In the genomic region with DNA sequence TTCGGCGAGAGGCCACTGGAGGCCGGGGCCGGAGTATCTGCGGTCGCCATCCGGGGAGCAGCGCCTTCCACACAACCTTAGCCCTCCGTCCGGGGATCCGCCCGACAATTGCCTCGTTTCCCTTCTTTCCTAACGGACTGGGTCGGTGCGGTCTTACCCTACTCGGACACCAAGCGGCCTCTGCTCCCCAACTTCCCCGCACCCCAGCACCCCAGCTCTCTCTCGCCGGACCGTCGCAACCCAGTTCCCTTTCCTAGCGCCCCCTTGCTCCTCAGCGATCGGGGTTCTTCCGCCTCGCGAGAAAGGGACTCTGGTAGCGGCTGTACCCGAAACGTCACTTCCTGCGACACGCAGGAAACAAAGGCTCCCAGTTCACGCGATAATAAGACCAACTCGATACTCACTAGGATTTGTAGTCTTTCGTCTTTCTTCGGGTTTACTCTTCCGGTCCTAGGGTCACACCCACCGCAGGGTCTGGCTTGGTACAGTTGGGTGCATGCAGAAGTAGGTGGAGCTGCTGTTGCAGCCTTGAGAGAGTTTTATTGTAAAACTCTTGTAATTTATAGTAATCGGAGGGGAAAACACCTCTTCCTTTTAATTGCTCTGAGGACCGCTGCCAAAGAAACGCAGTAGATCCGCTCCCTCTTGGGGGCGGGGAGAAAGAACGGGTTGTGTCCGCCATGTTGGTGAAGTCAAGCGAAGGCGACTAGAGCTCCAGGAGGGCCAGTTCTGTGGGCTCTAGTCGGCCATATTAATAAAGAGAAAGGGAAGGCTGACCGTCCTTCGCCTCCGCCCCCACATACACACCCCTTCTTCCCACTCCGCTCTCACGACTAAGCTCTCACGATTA, we compare ENCODE assay signal across 1 cellular context.
TF ChIP-seq lines count a peak whose summit lies in the region.

A gene (plus strand): TSS at position 741 of the 850 bp plus-strand sequence. CDS start 209 bp downstream, outside the sequence.
A gene with protein sequence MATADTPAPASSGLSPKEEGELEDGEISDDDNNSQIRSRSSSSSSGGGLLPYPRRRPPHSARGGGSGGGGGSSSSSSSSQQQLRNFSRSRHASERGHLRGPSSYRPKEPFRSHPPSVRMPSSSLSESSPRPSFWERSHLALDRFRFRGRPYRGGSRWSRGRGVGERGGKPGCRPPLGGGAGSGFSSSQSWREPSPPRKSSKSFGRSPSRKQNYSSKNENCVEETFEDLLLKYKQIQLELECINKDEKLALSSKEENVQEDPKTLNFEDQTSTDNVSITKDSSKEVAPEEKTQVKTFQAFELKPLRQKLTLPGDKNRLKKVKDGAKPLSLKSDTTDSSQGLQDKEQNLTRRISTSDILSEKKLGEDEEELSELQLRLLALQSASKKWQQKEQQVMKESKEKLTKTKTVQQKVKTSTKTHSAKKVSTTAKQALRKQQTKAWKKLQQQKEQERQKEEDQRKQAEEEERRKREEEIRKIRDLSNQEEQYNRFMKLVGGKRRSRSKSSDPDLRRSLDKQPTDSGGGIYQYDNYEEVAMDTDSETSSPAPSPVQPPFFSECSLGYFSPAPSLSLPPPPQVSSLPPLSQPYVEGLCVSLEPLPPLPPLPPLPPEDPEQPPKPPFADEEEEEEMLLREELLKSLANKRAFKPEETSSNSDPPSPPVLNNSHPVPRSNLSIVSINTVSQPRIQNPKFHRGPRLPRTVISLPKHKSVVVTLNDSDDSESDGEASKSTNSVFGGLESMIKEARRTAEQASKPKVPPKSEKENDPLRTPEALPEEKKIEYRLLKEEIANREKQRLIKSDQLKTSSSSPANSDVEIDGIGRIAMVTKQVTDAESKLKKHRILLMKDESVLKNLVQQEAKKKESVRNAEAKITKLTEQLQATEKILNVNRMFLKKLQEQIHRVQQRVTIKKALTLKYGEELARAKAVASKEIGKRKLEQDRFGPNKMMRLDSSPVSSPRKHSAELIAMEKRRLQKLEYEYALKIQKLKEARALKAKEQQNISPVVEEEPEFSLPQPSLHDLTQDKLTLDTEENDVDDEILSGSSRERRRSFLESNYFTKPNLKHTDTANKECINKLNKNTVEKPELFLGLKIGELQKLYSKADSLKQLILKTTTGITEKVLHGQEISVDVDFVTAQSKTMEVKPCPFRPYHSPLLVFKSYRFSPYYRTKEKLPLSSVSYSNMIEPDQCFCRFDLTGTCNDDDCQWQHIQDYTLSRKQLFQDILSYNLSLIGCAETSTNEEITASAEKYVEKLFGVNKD (N-terminal part only) (minus strand): TSS at position 288 of the 850 bp plus-strand sequence. CDS start 238 bp downstream, at position 50.

TF ChIP-seq in K562, 482 proteins besides CTCF, POLR2A, EP300 and RAD21 (continued from another document and continues in another):
- TF ChIP-seq, protein P1, sequence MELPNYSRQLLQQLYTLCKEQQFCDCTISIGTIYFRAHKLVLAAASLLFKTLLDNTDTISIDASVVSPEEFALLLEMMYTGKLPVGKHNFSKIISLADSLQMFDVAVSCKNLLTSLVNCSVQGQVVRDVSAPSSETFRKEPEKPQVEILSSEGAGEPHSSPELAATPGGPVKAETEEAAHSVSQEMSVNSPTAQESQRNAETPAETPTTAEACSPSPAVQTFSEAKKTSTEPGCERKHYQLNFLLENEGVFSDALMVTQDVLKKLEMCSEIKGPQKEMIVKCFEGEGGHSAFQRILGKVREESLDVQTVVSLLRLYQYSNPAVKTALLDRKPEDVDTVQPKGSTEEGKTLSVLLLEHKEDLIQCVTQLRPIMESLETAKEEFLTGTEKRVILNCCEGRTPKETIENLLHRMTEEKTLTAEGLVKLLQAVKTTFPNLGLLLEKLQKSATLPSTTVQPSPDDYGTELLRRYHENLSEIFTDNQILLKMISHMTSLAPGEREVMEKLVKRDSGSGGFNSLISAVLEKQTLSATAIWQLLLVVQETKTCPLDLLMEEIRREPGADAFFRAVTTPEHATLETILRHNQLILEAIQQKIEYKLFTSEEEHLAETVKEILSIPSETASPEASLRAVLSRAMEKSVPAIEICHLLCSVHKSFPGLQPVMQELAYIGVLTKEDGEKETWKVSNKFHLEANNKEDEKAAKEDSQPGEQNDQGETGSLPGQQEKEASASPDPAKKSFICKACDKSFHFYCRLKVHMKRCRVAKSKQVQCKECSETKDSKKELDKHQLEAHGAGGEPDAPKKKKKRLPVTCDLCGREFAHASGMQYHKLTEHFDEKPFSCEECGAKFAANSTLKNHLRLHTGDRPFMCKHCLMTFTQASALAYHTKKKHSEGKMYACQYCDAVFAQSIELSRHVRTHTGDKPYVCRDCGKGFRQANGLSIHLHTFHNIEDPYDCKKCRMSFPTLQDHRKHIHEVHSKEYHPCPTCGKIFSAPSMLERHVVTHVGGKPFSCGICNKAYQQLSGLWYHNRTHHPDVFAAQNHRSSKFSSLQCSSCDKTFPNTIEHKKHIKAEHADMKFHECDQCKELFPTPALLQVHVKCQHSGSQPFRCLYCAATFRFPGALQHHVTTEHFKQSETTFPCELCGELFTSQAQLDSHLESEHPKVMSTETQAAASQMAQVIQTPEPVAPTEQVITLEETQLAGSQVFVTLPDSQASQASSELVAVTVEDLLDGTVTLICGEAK (IDR thresholded peaks at IDR 0.05) = peak; percentile 98
- TF ChIP-seq, protein P1 (CRISPR knock-in tag; IDR thresholded peaks at IDR 0.05) = no peak
- TF ChIP-seq, protein P2, sequence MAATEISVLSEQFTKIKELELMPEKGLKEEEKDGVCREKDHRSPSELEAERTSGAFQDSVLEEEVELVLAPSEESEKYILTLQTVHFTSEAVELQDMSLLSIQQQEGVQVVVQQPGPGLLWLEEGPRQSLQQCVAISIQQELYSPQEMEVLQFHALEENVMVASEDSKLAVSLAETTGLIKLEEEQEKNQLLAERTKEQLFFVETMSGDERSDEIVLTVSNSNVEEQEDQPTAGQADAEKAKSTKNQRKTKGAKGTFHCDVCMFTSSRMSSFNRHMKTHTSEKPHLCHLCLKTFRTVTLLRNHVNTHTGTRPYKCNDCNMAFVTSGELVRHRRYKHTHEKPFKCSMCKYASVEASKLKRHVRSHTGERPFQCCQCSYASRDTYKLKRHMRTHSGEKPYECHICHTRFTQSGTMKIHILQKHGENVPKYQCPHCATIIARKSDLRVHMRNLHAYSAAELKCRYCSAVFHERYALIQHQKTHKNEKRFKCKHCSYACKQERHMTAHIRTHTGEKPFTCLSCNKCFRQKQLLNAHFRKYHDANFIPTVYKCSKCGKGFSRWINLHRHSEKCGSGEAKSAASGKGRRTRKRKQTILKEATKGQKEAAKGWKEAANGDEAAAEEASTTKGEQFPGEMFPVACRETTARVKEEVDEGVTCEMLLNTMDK (IDR thresholded peaks at IDR 0.05; ENCODE audit: borderline replicate concordance, insufficient read depth, low read depth, low read length, poor library complexity, severe bottlenecking) = peak; percentile 84
- TF ChIP-seq, protein P3, sequence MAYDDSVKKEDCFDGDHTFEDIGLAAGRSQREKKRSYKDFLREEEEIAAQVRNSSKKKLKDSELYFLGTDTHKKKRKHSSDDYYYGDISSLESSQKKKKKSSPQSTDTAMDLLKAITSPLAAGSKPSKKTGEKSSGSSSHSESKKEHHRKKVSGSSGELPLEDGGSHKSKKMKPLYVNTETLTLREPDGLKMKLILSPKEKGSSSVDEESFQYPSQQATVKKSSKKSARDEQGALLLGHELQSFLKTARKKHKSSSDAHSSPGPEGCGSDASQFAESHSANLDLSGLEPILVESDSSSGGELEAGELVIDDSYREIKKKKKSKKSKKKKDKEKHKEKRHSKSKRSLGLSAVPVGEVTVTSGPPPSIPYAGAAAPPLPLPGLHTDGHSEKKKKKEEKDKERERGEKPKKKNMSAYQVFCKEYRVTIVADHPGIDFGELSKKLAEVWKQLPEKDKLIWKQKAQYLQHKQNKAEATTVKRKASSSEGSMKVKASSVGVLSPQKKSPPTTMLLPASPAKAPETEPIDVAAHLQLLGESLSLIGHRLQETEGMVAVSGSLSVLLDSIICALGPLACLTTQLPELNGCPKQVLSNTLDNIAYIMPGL (CRISPR knock-in tag; IDR thresholded peaks at IDR 0.05) = peak; percentile 12; the same call in 1 of the 2 replicates
- no peak for TF ChIP-seq TARDBP (IDR thresholded peaks at IDR 0.05)
- 0 out of 2 replicates have a peak, but pooled peaks have one; percentile 49 for TF ChIP-seq TAF7 (tag; IDR thresholded peaks at IDR 0.05)
- peak; percentile 67 for TF ChIP-seq EHMT2 (IDR thresholded peaks at IDR 0.05)
- no peak for TF ChIP-seq PCBP2 (IDR thresholded peaks at IDR 0.05; ENCODE audit: low read depth, low read length, poor library complexity, severe bottlenecking)
- TF ChIP-seq ZKSCAN3 (CRISPR knock-in tag; IDR thresholded peaks at IDR 0.05) = no peak
- TF ChIP-seq SREBF2 (CRISPR knock-in tag; IDR thresholded peaks at IDR 0.05) = no peak
- TF ChIP-seq, protein P4, sequence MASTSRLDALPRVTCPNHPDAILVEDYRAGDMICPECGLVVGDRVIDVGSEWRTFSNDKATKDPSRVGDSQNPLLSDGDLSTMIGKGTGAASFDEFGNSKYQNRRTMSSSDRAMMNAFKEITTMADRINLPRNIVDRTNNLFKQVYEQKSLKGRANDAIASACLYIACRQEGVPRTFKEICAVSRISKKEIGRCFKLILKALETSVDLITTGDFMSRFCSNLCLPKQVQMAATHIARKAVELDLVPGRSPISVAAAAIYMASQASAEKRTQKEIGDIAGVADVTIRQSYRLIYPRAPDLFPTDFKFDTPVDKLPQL (IDR thresholded peaks at IDR 0.05; ENCODE audit: extremely low read depth, insufficient read length) = no peak
- TF ChIP-seq, protein P5, sequence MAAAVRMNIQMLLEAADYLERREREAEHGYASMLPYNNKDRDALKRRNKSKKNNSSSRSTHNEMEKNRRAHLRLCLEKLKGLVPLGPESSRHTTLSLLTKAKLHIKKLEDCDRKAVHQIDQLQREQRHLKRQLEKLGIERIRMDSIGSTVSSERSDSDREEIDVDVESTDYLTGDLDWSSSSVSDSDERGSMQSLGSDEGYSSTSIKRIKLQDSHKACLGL (CRISPR knock-in tag; IDR thresholded peaks at IDR 0.05; ENCODE audit: borderline replicate concordance, poor library complexity, severe bottlenecking) = no peak
- no peak for TF ChIP-seq RFX7 (CRISPR knock-in tag; IDR thresholded peaks at IDR 0.05)
- TF ChIP-seq GTF2A2 (tag; IDR thresholded peaks at IDR 0.05) = no peak
- no peak for TF ChIP-seq CEBPG (CRISPR knock-in tag; IDR thresholded peaks at IDR 0.05)
- TF ChIP-seq CEBPG (tag; conservative IDR thresholded peaks at IDR 0.05 in 1 of 2, IDR thresholded peaks at IDR 0.05 in 1 of 2) = no peak
- TF ChIP-seq SPI1 (IDR thresholded peaks at IDR 0.05; ENCODE audit: borderline replicate concordance, low read depth, low read length) = peak; percentile 90
- TF ChIP-seq PTBP1 (IDR thresholded peaks at IDR 0.05; ENCODE audit: low read depth, low read length) = no peak
- peak; percentile 91 for TF ChIP-seq POLR2B (IDR thresholded peaks at IDR 0.05; ENCODE audit: low read depth, partially characterized antibody)
- no peak for TF ChIP-seq MYNN (IDR thresholded peaks at IDR 0.05)
- no peak for TF ChIP-seq MYNN (CRISPR knock-in tag; IDR thresholded peaks at IDR 0.05)
- TF ChIP-seq, protein P6, sequence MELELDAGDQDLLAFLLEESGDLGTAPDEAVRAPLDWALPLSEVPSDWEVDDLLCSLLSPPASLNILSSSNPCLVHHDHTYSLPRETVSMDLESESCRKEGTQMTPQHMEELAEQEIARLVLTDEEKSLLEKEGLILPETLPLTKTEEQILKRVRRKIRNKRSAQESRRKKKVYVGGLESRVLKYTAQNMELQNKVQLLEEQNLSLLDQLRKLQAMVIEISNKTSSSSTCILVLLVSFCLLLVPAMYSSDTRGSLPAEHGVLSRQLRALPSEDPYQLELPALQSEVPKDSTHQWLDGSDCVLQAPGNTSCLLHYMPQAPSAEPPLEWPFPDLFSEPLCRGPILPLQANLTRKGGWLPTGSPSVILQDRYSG (tag; conservative IDR thresholded peaks at IDR 0.05; ENCODE audit: low read depth) = peak; percentile 70; the same call in 1 of the 2 replicates
- TF ChIP-seq ZNF143 (CRISPR knock-in tag; IDR thresholded peaks at IDR 0.05) = no peak
- no peak for TF ChIP-seq ESRRA (IDR thresholded peaks at IDR 0.05; ENCODE audit: borderline replicate concordance, low read depth)
- no peak for TF ChIP-seq FOXA1 (IDR thresholded peaks at IDR 0.05; ENCODE audit: borderline replicate concordance)
- no peak for TF ChIP-seq SMC3 (conservative IDR thresholded peaks at IDR 0.05; ENCODE audit: insufficient read depth, low read depth, low read length)
- 0 out of 2 replicates have a peak, but pooled peaks have one; percentile 32 for TF ChIP-seq CAMTA2 (CRISPR knock-in tag; conservative IDR thresholded peaks at IDR 0.05)
- TF ChIP-seq, protein P7, sequence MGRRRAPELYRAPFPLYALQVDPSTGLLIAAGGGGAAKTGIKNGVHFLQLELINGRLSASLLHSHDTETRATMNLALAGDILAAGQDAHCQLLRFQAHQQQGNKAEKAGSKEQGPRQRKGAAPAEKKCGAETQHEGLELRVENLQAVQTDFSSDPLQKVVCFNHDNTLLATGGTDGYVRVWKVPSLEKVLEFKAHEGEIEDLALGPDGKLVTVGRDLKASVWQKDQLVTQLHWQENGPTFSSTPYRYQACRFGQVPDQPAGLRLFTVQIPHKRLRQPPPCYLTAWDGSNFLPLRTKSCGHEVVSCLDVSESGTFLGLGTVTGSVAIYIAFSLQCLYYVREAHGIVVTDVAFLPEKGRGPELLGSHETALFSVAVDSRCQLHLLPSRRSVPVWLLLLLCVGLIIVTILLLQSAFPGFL (CRISPR knock-in tag; IDR thresholded peaks at IDR 0.05) = peak; percentile 22; the same call in 1 of the 2 replicates
- TF ChIP-seq, protein P8, sequence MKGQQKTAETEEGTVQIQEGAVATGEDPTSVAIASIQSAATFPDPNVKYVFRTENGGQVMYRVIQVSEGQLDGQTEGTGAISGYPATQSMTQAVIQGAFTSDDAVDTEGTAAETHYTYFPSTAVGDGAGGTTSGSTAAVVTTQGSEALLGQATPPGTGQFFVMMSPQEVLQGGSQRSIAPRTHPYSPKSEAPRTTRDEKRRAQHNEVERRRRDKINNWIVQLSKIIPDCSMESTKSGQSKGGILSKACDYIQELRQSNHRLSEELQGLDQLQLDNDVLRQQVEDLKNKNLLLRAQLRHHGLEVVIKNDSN (CRISPR knock-in tag; IDR thresholded peaks at IDR 0.05) = no peak
- peak; percentile 71 for TF ChIP-seq DMBX1 (CRISPR knock-in tag; IDR thresholded peaks at IDR 0.05; ENCODE audit: borderline replicate concordance)
